Comparison of ENCODE assay signal across 13 cellular contexts in the genomic region with DNA sequence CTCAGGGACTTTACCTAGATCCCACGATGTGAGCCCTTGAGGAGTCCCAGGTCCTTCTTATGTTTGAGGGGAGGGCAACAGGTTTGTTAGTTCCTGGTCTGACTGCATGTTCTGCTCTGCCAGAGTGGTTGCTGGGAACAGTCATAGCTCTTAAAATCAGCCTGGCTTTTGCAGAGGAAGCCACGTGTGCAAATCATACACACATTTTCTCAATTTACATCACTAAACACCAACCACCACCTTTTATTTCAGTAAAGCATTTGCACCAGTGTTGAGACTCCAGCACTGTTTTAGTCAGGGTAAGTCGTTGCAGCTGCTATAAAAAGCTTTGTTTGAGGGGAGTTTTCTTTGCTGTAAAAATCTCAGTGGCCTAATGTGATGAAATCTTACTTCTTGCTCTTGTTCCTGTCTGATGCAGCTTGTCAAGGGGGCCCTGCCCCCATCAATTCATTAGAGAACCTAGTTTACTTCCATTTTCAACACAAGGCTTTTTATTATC.
DNase-seq lines count a peak whose midpoint lies in the region; ATAC-seq and TF ChIP-seq lines count a peak whose summit lies in the region.
"Had no signal": no experiment of that assay in that cellular context is flagged by ENCODE, and none has a peak within 500 bp of the region (broad histone marks: within the 10 kb centered on the region; RNA-seq: fewer than 3 reads in every experiment).

No MANE protein-coding gene starts in this region.

- H3K4me3 ChIP-seq in GM12865 (ENCODE audit: low read depth, low read length) (no peak overlapping the region), heart right ventricle (no peak overlapping the region)
- H3K4me3 ChIP-seq: body of pancreas had no signal

- CTCF ChIA-PET in WTC11 (lab: Charles Lee) = interaction anchor here (1.3 kb wide), 1 partner anchor 72 kb away, joined by 3 read pairs; no protein-coding TSS in a partner anchor

- H3K4me3 Mint-ChIP-seq in WTC11 = no peak overlapping the region
- H3K4me3 Mint-ChIP-seq: naive B cell had no signal

- no peaks in the 10 kb centered on the region for H3K27me3 ChIP-seq in heart right ventricle
- H3K27me3 ChIP-seq: body of pancreas had no signal

- POLR2A ChIA-PET in WTC11 (lab: Charles Lee) = no interaction called here

- peaks cover 0 to 14% (median 7%) of the 10 kb centered on the region in 9 donors for H3K4me1 ChIP-seq in heart right ventricle

- H3K36me3 ChIP-seq in heart right ventricle = no peaks in the 10 kb centered on the region

- no peaks in the 10 kb centered on the region for H3K9me3 ChIP-seq in heart right ventricle
- H3K9me3 ChIP-seq: body of pancreas had no signal

- no peaks in the 10 kb centered on the region for H3K36me3 Mint-ChIP-seq in WTC11
- H3K36me3 Mint-ChIP-seq: naive B cell had no signal

- WGBS in heart right ventricle, 2 donors = 35 to 45% methylated on average over 3 of the region's 3 CpGs

- H3K4me1 Mint-ChIP-seq in WTC11 = peaks cover 16% of the 10 kb centered on the region
- H3K4me1 Mint-ChIP-seq: naive B cell had no signal

- TF ChIP-seq CTCF in GM12865 (IDR thresholded peaks at IDR 0.05; ENCODE audit: insufficient read depth, low read depth, low read length, missing control alignments) (no peak), WTC11 (IDR thresholded peaks at IDR 0.05) (no peak), heart right ventricle (IDR thresholded peaks at IDR 0.05) (no peak)

- ATAC-seq in GM19463 (IDR thresholded peaks at IDR 0.05; ENCODE audit: unreplicated experiment) = peak; percentile 65
- peak; percentile 59 for ATAC-seq in HG03159 (IDR thresholded peaks at IDR 0.05; ENCODE audit: unreplicated experiment)
- ATAC-seq in WTC11 = peak; percentile 67
- no peak for ATAC-seq in heart right ventricle

- DNase-seq in GM12865 (ENCODE audit: low read depth) (peak; percentile 52), WTC11 (ENCODE audit: low spot score) (no peak), heart right ventricle (no peak), midbrain (lab: John Stamatoyannopoulos, UW) (no peak), inferior parietal cortex (ENCODE audit: extremely low spot score) (no peak)
- no peak for DNase-seq in activated naive CD4-positive, alpha-beta T cell treated with anti-CD3 and anti-CD28 coated beads, Interleukin-2, amount 50 U/mL, for 16 hours
- DNase-seq: body of pancreas, naive B cell, NCI-H1417, small intestine had no signal

- H3K27ac Mint-ChIP-seq in WTC11 = peak overlapping the region; percentile 25; the same call in 1 of the 2 replicates
- H3K27ac Mint-ChIP-seq: naive B cell had no signal

- no peaks in the 10 kb centered on the region for H3K27me3 Mint-ChIP-seq in WTC11 (ENCODE audit: low read depth)
- H3K27me3 Mint-ChIP-seq: naive B cell had no signal

- H3K27ac ChIP-seq in heart right ventricle = peak overlapping the region in 2 of 10 donors; percentile 1 to 23
- H3K27ac ChIP-seq: body of pancreas, epithelial cell of prostate had no signal

- H3K9me3 Mint-ChIP-seq in WTC11 = peaks cover 5% of the 10 kb centered on the region; the same call in 1 of the 2 replicates

- intact Hi-C loops in heart right ventricle (cut with DNase I) = loop anchor here in 2 of 10 donors (5.0 to 10.0 kb wide), 2 partner anchors 124 to 306 kb away; no protein-coding TSS in a partner anchor

TF ChIP-seq in WTC11, 78 proteins besides CTCF, POLR2A, EP300 and RAD21:
- no peak for TF ChIP-seq ATF6 (CRISPR knock-in tag; IDR thresholded peaks at IDR 0.05)

Comparison
In these comparisons a context has a peak if more than half of its experiments do, and no peak if none do; other contexts are left out.
1. ATAC-seq: peak in GM19463 (single experiment), HG03159 (single experiment) and WTC11 (single experiment); none in heart right ventricle (0 of 8).